In genomic region chr18:74793746-74794145, GRCh38 we compare ENCODE assay signal across 18 cellular contexts.
A peak's percentile ranks its signal among the peaks of the same experiment; 100 is the strongest.
DNase-seq lines count a peak whose midpoint lies in the region; ATAC-seq, FAIRE-seq and TF ChIP-seq lines count a peak whose summit lies in the region.
"Had no signal": no experiment of that assay in that cellular context is flagged by ENCODE, and none has a peak within 500 bp of the region (broad histone marks: within the 10 kb centered on the region; RNA-seq: fewer than 3 reads in every experiment).

No MANE protein-coding gene starts in this region.

- DNase-seq in ELF-1 (ENCODE audit: low read depth, low spot score): peak; percentile 18
- DNase-seq in H1 (ENCODE audit: low read depth in 1 of 2, low spot score in 2 of 2): no peak
- DNase-seq in nephron progenitor cell: no peak
- DNase-seq in HuH-7 (ENCODE audit: low spot score): no peak
- no peak for DNase-seq in hippocampal formation (lab: John Stamatoyannopoulos, UW)
- DNase-seq: AML-193; Caco-2; CD4-positive, alpha-beta T cell; GDM1; HCEC 1CT; KG1 had no signal

- H2BK20ac ChIP-seq in H1 (ENCODE audit: low read length): no peak overlapping the region

- H2AFZ ChIP-seq in H1 (ENCODE audit: low read length): peak overlapping the region; percentile 73

- no peak overlapping the region for H4K91ac ChIP-seq in H1 (replicated peaks; ENCODE audit: insufficient read length, low read length)

- no peak overlapping the region for H3K4ac ChIP-seq in H1 (replicated peaks; ENCODE audit: insufficient read length, low read depth, low read length)

- H2BK12ac ChIP-seq in H1 (ENCODE audit: low read depth, low read length): peak overlapping the region; percentile 20; the same call in 1 of the 2 replicates

- TF ChIP-seq RAD21 in H1 (IDR thresholded peaks at IDR 0.05 in 1 of 2, conservative IDR thresholded peaks at IDR 0.05 in 1 of 2; ENCODE audit: low read depth in 2 of 2, low read length in 2 of 2): no peak

- no peak overlapping the region for H2BK120ac ChIP-seq in H1 (replicated peaks; ENCODE audit: low read depth, low read length)

- no peaks in the 10 kb centered on the region for H3K27me3 Mint-ChIP-seq in nephron progenitor cell (ENCODE audit: low read depth, poor library complexity)
- H3K27me3 Mint-ChIP-seq: CD4-positive, alpha-beta T cell; IgD-negative memory B cell had no signal

- H3K27ac ChIP-seq in HUES64 (ENCODE audit: low read depth, low read length): 0 out of 2 replicates have a peak overlapping the region, but pooled peaks have one; percentile 5
- no peak overlapping the region for H3K27ac ChIP-seq in H1 (ENCODE audit: low read depth, low read length)
- H3K27ac ChIP-seq: 22Rv1, A549, C4-2B had no signal

- H3K9me3 Mint-ChIP-seq in nephron progenitor cell: no peaks in the 10 kb centered on the region
- H3K9me3 Mint-ChIP-seq: CD4-positive, alpha-beta T cell; IgD-negative memory B cell had no signal

- ATAC-seq in HG03442 (IDR thresholded peaks at IDR 0.05; ENCODE audit: unreplicated experiment) (no peak), GM18907 (IDR thresholded peaks at IDR 0.05; ENCODE audit: unreplicated experiment) (no peak)
- ATAC-seq: A549 had no signal

- H3K4me1 ChIP-seq in HUES64 (ENCODE audit: insufficient read depth, low read length) (peaks cover 22% of the 10 kb centered on the region), H1 (replicated peaks in 1 of 4; ENCODE audit: control insufficient read depth in 3 of 4, insufficient read depth in 4 of 4, low read length in 3 of 4) (peaks cover 0 to 5% (median 2%) of the 10 kb centered on the region in 4 experiments; a peak in 3 of 7 replicates)
- H3K4me1 ChIP-seq: Caco-2 had no signal

- no peaks in the 10 kb centered on the region for H3K79me1 ChIP-seq in H1 (ENCODE audit: low read depth, low read length)

- TF ChIP-seq POLR2A in H1 (IDR thresholded peaks at IDR 0.05; ENCODE audit: control extremely low read depth in 1 of 2, low read depth in 2 of 2, low read length in 2 of 2): no peak

- POLR2A ChIA-PET in H1 (lab: Charles Lee; ENCODE audit: partially characterized antibody): no interaction called here

- H4K20me1 ChIP-seq in H1 (replicated peaks in 1 of 2; ENCODE audit: control insufficient read depth in 1 of 2, insufficient read depth in 2 of 2, low read length in 2 of 2): no peaks in the 10 kb centered on the region

- no peak overlapping the region for H2BK15ac ChIP-seq in H1 (ENCODE audit: low read length)

- no peak for FAIRE-seq in H1 (lab: Jason Lieb, UNC)
- FAIRE-seq: A549 had no signal

- no peak overlapping the region for H4K5ac ChIP-seq in H1 (ENCODE audit: insufficient read length, low read depth, low read length)

- no peak for TF ChIP-seq EP300 in H1 (IDR thresholded peaks at IDR 0.05; ENCODE audit: borderline replicate concordance in 1 of 2, low read depth in 2 of 2, low read length in 2 of 2)

- CTCF ChIA-PET in H1 (lab: Charles Lee; ENCODE audit: partially characterized antibody): interaction anchor here (0.7 to 1.6 kb wide), 4 partner anchors 9 to 248 kb away, joined by 3 to 4 read pairs (median 3); no protein-coding TSS in a partner anchor

- no peak overlapping the region for H2AK5ac ChIP-seq in H1 (ENCODE audit: low read depth, low read length)

- H3K23me2 ChIP-seq in H1 (ENCODE audit: low read depth, low read length): no peaks in the 10 kb centered on the region

- H3K9ac ChIP-seq in HUES64 (ENCODE audit: low read depth, low read length) (no peak overlapping the region), H1 (replicated peaks in 1 of 4; ENCODE audit: extremely low read depth in 1 of 4, low read depth in 3 of 4, low read length in 3 of 4) (no peak overlapping the region)

- H3K4me1 Mint-ChIP-seq in nephron progenitor cell: peaks cover 26% of the 10 kb centered on the region

- H3K23ac ChIP-seq in H1 (ENCODE audit: insufficient read length): no peak overlapping the region

- peak overlapping the region; percentile 55 for H3K27ac Mint-ChIP-seq in nephron progenitor cell
- H3K27ac Mint-ChIP-seq: CD4-positive, alpha-beta T cell; IgD-negative memory B cell had no signal

- no peak overlapping the region for H3K4me2 ChIP-seq in H1 (ENCODE audit: insufficient read depth in 1 of 2, low read depth in 2 of 2, low read length in 2 of 2)
- H3K4me2 ChIP-seq: A549 had no signal

- no peak overlapping the region for H3K4me3 Mint-ChIP-seq in nephron progenitor cell
- H3K4me3 Mint-ChIP-seq: CD4-positive, alpha-beta T cell; IgD-negative memory B cell had no signal

- no peaks in the 10 kb centered on the region for H3K36me3 ChIP-seq in HUES64 (ENCODE audit: insufficient read depth, low read length)
- no peaks in the 10 kb centered on the region; a peak in 2 of 8 replicates for H3K36me3 ChIP-seq in H1 (ENCODE audit: control insufficient read depth in 2 of 4, insufficient read depth in 4 of 4, low read length in 3 of 4)

- H3K27me3 ChIP-seq in HUES64 (ENCODE audit: insufficient read depth, low read length) (no peaks in the 10 kb centered on the region), H1 (replicated peaks in 1 of 4; ENCODE audit: control insufficient read depth in 3 of 4, extremely low read depth in 1 of 4, insufficient read depth in 3 of 4, low read length in 3 of 4) (no peaks in the 10 kb centered on the region)

- no peak overlapping the region for H3K56ac ChIP-seq in H1 (replicated peaks; ENCODE audit: insufficient read length, low read depth, low read length)

- no peak overlapping the region for H3K14ac ChIP-seq in H1 (ENCODE audit: insufficient read length)

- H3K4me3 ChIP-seq in HUES64 (ENCODE audit: low read length) (no peak overlapping the region), H1 (ENCODE audit: extremely low read depth in 1 of 4, insufficient read depth in 2 of 4, low read depth in 3 of 4, low read length in 4 of 4) (no peak overlapping the region)
- H3K4me3 ChIP-seq: A549 had no signal

- no peak for TF ChIP-seq CTCF in H1 (IDR thresholded peaks at IDR 0.05; ENCODE audit: control extremely low read depth in 1 of 3, insufficient read depth in 1 of 3, low read depth in 1 of 3, low read length in 3 of 3)
- no peak for TF ChIP-seq CTCF in nephron progenitor cell (IDR thresholded peaks at IDR 0.05)

- 79% methylated on average over 9 of the region's 9 CpGs for WGBS in HUES64
- 79% methylated on average over 9 of the region's 9 CpGs; no CpG with 5 or more reads in 1 of the 2 experiments for WGBS in H1 (ENCODE audit: extremely low coverage in 1 of 2, insufficient coverage in 1 of 2, insufficient read length in 1 of 2, insufficient replicate concordance in 2 of 2, low coverage in 1 of 2, low lambda C conversion rate in 2 of 2, missing lambda C conversion rate in 1 of 2), 2 experiments

- H3K9me3 ChIP-seq in HUES64 (ENCODE audit: insufficient read depth, low read depth, low read length) (no peaks in the 10 kb centered on the region), H1 (ENCODE audit: insufficient read depth in 2 of 2, low read depth in 1 of 2, low read length in 1 of 2) (no peaks in the 10 kb centered on the region)
- H3K9me3 ChIP-seq: A549, Caco-2 had no signal

- no peak overlapping the region; the same call in 1 of the 2 replicates for H2BK5ac ChIP-seq in H1 (ENCODE audit: low read depth, low read length)

- no peak overlapping the region for H4K8ac ChIP-seq in H1 (ENCODE audit: extremely low read depth, insufficient read depth, low read length)

- no peak overlapping the region for H3K18ac ChIP-seq in H1 (ENCODE audit: extremely low read depth, low read length)

- no peaks in the 10 kb centered on the region for H3K79me2 ChIP-seq in H1 (ENCODE audit: control insufficient read depth in 1 of 2, insufficient read depth in 2 of 2, low read length in 2 of 2)

- H3K36me3 Mint-ChIP-seq in nephron progenitor cell (ENCODE audit: low read depth): no peaks in the 10 kb centered on the region

TF ChIP-seq in H1, 55 proteins besides CTCF, POLR2A, EP300 and RAD21:
- no peak for TF ChIP-seq HDAC6 (IDR thresholded peaks at IDR 0.05; ENCODE audit: low read depth, low read length)
